Comparison of ENCODE assay signal across 2 cellular contexts in the genomic region with DNA sequence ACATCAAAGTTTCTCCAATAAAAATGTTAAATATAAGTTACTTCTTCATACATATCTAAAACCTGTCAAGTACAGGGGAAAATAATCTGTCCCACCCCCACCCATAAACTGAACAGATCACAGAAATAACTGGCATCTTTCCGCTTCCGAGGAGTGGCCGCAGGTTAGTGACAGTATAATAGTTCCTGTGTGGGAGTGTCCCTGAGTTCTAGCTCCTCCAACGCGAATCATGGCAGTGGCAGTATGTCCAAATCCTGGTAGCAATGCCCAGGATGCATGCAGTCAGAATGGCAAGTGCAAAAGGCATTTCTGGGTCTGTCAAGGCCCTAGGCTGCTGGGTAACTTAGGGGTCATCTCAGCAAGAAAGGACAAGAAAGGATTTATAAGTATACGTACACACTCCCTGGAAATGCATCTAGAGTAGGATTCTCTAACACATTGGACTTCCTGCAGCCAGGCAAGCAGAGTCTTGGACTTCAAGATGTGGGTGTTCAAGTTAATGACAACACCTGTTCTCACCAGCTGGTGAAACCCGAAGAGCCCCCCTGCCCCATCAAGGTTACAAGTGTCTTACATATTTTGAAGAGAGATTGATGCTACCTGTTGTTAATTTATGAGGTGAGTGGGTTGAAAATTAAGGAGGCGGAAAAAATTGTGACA.
TF ChIP-seq lines count a peak whose summit lies in the region.

No MANE protein-coding gene starts in this region.

TF ChIP-seq in K562, 482 proteins besides CTCF, POLR2A, EP300 and RAD21:
- TF ChIP-seq, protein P1, sequence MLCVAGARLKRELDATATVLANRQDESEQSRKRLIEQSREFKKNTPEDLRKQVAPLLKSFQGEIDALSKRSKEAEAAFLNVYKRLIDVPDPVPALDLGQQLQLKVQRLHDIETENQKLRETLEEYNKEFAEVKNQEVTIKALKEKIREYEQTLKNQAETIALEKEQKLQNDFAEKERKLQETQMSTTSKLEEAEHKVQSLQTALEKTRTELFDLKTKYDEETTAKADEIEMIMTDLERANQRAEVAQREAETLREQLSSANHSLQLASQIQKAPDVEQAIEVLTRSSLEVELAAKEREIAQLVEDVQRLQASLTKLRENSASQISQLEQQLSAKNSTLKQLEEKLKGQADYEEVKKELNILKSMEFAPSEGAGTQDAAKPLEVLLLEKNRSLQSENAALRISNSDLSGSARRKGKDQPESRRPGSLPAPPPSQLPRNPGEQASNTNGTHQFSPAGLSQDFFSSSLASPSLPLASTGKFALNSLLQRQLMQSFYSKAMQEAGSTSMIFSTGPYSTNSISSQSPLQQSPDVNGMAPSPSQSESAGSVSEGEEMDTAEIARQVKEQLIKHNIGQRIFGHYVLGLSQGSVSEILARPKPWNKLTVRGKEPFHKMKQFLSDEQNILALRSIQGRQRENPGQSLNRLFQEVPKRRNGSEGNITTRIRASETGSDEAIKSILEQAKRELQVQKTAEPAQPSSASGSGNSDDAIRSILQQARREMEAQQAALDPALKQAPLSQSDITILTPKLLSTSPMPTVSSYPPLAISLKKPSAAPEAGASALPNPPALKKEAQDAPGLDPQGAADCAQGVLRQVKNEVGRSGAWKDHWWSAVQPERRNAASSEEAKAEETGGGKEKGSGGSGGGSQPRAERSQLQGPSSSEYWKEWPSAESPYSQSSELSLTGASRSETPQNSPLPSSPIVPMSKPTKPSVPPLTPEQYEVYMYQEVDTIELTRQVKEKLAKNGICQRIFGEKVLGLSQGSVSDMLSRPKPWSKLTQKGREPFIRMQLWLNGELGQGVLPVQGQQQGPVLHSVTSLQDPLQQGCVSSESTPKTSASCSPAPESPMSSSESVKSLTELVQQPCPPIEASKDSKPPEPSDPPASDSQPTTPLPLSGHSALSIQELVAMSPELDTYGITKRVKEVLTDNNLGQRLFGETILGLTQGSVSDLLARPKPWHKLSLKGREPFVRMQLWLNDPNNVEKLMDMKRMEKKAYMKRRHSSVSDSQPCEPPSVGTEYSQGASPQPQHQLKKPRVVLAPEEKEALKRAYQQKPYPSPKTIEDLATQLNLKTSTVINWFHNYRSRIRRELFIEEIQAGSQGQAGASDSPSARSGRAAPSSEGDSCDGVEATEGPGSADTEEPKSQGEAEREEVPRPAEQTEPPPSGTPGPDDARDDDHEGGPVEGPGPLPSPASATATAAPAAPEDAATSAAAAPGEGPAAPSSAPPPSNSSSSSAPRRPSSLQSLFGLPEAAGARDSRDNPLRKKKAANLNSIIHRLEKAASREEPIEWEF (CRISPR knock-in tag; IDR thresholded peaks at IDR 0.05): no peak
- TF ChIP-seq, protein P2, sequence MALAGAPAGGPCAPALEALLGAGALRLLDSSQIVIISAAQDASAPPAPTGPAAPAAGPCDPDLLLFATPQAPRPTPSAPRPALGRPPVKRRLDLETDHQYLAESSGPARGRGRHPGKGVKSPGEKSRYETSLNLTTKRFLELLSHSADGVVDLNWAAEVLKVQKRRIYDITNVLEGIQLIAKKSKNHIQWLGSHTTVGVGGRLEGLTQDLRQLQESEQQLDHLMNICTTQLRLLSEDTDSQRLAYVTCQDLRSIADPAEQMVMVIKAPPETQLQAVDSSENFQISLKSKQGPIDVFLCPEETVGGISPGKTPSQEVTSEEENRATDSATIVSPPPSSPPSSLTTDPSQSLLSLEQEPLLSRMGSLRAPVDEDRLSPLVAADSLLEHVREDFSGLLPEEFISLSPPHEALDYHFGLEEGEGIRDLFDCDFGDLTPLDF (CRISPR knock-in tag; IDR thresholded peaks at IDR 0.05): no peak
- no peak for TF ChIP-seq ZNF175 (CRISPR knock-in tag; IDR thresholded peaks at IDR 0.05; ENCODE audit: low read depth)
- TF ChIP-seq ZNF75A (CRISPR knock-in tag; IDR thresholded peaks at IDR 0.05): no peak
- TF ChIP-seq NRF1 (conservative IDR thresholded peaks at IDR 0.05 in 1 of 2, IDR thresholded peaks at IDR 0.05 in 1 of 2): no peak
- TF ChIP-seq STAT5A (IDR thresholded peaks at IDR 0.05; ENCODE audit: borderline replicate concordance, low read length): no peak
- TF ChIP-seq TCF7L2 (IDR thresholded peaks at IDR 0.05; ENCODE audit: low read depth, low read length): no peak
- no peak for TF ChIP-seq SNRNP70 (optimal IDR thresholded peaks at IDR 0.05; ENCODE audit: low read depth, low read length)
- TF ChIP-seq PTRF (tag; IDR thresholded peaks at IDR 0.05): no peak
- no peak for TF ChIP-seq ARID1B (IDR thresholded peaks at IDR 0.05)
- TF ChIP-seq ZFX (CRISPR knock-in tag; IDR thresholded peaks at IDR 0.05): no peak
- no peak for TF ChIP-seq MCM2 (IDR thresholded peaks at IDR 0.05; ENCODE audit: low read depth)
- no peak for TF ChIP-seq ZNF316 (IDR thresholded peaks at IDR 0.05)
- TF ChIP-seq, protein P3, sequence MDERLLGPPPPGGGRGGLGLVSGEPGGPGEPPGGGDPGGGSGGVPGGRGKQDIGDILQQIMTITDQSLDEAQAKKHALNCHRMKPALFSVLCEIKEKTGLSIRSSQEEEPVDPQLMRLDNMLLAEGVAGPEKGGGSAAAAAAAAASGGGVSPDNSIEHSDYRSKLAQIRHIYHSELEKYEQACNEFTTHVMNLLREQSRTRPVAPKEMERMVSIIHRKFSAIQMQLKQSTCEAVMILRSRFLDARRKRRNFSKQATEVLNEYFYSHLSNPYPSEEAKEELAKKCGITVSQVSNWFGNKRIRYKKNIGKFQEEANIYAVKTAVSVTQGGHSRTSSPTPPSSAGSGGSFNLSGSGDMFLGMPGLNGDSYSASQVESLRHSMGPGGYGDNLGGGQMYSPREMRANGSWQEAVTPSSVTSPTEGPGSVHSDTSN (CRISPR knock-in tag; IDR thresholded peaks at IDR 0.05; ENCODE audit: low read depth): no peak
- TF ChIP-seq, protein P3 (tag; conservative IDR thresholded peaks at IDR 0.05; ENCODE audit: low read depth): no peak
- no peak for TF ChIP-seq RUNX1 (IDR thresholded peaks at IDR 0.05; ENCODE audit: low read depth)
- TF ChIP-seq, protein P4, sequence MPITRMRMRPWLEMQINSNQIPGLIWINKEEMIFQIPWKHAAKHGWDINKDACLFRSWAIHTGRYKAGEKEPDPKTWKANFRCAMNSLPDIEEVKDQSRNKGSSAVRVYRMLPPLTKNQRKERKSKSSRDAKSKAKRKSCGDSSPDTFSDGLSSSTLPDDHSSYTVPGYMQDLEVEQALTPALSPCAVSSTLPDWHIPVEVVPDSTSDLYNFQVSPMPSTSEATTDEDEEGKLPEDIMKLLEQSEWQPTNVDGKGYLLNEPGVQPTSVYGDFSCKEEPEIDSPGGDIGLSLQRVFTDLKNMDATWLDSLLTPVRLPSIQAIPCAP (CRISPR knock-in tag; IDR thresholded peaks at IDR 0.05; ENCODE audit: borderline replicate concordance): no peak
- no peak for TF ChIP-seq CAMTA2 (CRISPR knock-in tag; conservative IDR thresholded peaks at IDR 0.05)
- no peak for TF ChIP-seq HMG20A (CRISPR knock-in tag; conservative IDR thresholded peaks at IDR 0.05)

TF ChIP-seq in HepG2, 621 proteins besides CTCF, POLR2A, EP300 and RAD21:
- TF ChIP-seq, protein P5, sequence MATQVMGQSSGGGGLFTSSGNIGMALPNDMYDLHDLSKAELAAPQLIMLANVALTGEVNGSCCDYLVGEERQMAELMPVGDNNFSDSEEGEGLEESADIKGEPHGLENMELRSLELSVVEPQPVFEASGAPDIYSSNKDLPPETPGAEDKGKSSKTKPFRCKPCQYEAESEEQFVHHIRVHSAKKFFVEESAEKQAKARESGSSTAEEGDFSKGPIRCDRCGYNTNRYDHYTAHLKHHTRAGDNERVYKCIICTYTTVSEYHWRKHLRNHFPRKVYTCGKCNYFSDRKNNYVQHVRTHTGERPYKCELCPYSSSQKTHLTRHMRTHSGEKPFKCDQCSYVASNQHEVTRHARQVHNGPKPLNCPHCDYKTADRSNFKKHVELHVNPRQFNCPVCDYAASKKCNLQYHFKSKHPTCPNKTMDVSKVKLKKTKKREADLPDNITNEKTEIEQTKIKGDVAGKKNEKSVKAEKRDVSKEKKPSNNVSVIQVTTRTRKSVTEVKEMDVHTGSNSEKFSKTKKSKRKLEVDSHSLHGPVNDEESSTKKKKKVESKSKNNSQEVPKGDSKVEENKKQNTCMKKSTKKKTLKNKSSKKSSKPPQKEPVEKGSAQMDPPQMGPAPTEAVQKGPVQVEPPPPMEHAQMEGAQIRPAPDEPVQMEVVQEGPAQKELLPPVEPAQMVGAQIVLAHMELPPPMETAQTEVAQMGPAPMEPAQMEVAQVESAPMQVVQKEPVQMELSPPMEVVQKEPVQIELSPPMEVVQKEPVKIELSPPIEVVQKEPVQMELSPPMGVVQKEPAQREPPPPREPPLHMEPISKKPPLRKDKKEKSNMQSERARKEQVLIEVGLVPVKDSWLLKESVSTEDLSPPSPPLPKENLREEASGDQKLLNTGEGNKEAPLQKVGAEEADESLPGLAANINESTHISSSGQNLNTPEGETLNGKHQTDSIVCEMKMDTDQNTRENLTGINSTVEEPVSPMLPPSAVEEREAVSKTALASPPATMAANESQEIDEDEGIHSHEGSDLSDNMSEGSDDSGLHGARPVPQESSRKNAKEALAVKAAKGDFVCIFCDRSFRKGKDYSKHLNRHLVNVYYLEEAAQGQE (IDR thresholded peaks at IDR 0.05; ENCODE audit: borderline replicate concordance in 1 of 2, low read depth in 1 of 2, low read length in 2 of 2): no peak
- TF ChIP-seq GABPB1 (CRISPR knock-in tag; IDR thresholded peaks at IDR 0.05) (no peak), ZNF883 (CRISPR knock-in tag; IDR thresholded peaks at IDR 0.05; ENCODE audit: not compliant biosample characterization) (no peak), MATR3 (CRISPR knock-in tag; IDR thresholded peaks at IDR 0.05) (no peak)
- TF ChIP-seq, protein P6, sequence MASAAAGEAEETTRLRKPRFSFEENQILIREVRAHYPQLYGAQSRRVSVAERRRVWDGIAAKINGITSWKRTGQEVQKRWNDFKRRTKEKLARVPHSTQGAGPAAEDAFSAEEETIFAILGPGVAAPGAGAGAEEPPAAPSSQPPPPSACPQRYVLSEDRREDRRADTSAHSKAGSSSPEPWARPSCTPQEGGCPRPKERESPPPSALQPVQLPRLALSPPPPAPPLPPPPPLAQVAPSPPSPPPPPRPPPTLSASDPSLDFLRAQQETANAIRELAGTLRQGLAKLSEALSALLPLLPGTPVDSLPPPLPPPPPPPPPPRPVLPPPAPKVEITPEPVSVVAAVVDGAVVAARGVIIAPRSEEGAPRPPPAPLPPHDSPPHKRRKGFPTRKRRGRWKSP (CRISPR knock-in tag; IDR thresholded peaks at IDR 0.05): no peak
- TF ChIP-seq, protein P7, sequence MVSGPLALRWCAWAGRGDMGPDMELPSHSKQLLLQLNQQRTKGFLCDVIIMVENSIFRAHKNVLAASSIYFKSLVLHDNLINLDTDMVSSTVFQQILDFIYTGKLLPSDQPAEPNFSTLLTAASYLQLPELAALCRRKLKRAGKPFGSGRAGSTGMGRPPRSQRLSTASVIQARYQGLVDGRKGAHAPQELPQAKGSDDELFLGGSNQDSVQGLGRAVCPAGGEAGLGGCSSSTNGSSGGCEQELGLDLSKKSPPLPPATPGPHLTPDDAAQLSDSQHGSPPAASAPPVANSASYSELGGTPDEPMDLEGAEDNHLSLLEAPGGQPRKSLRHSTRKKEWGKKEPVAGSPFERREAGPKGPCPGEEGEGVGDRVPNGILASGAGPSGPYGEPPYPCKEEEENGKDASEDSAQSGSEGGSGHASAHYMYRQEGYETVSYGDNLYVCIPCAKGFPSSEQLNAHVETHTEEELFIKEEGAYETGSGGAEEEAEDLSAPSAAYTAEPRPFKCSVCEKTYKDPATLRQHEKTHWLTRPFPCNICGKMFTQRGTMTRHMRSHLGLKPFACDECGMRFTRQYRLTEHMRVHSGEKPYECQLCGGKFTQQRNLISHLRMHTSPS (CRISPR knock-in tag; IDR thresholded peaks at IDR 0.05; ENCODE audit: low read depth): no peak
